Comparison of ENCODE assay signal across 21 cellular contexts in the genomic region with DNA sequence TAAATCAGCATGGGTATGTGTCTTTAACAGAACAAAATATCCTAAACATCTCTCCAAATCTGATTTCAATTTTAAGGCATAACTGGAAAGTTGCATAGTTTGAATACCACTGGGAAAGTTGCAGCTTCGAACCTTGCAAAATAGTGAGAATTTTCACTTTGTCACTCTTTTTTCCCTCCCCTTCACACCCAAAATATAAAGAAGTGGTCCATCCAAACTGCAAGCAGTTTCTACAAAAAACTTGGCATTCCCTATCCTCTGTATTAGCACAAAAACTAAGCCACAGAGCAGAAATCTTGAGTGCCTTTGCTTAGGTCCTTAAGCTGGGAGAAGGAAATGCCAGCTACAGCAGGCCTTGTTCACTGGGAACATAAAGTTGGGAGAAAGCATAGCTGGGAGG.
DNase-seq lines count a peak whose midpoint lies in the region; ATAC-seq and TF ChIP-seq lines count a peak whose summit lies in the region.
"Had no signal": no experiment of that assay in that cellular context is flagged by ENCODE, and none has a peak within 500 bp of the region (broad histone marks: within the 10 kb centered on the region; RNA-seq: fewer than 3 reads in every experiment).

No MANE protein-coding gene starts in this region.

- H3K4me3 ChIP-seq in BLaER1 (no peak overlapping the region), SK-N-MC (peak overlapping the region; percentile 35), fibroblast of the aortic adventitia (ENCODE audit: low read depth, low read length) (no peak overlapping the region), spleen (no peak overlapping the region)
- H3K4me3 ChIP-seq: lung had no signal

- H3K27me3 ChIP-seq in BLaER1, result no peaks in the 10 kb centered on the region
- peaks cover 0 to 6% (median 0%) of the 10 kb centered on the region in 7 donors for H3K27me3 ChIP-seq in spleen (replicated peaks in 1 of 7)

- WGBS in spleen, 5 donors, result 80 to 94% (median 87%) methylated on average over 1 of the region's 1 CpG

- H3K27ac ChIP-seq in BLaER1 (peak overlapping the region; percentile 66), SK-N-MC (peak overlapping the region; percentile 72), spleen (no peak overlapping the region)

- peak overlapping the region; percentile 37 for H3K27ac Mint-ChIP-seq in stimulated activated naive B cell treated with anti-CD40 and anti-IgM and Interleukin-4, amounts not matched to agents 10 μg/mL and 1 μg/mL and 100 μg/mL, for 72 hours
- H3K27ac Mint-ChIP-seq in activated CD4-positive, alpha-beta T cell treated with anti-CD3 and anti-CD28 coated beads, Interleukin-2, amount 10 ng/mL, durations not matched to agents 7 days and 5 days, result no peak overlapping the region
- H3K27ac Mint-ChIP-seq: activated T-cell treated with anti-CD3 and anti-CD28 coated beads, Interleukin-2, amount 50 U/mL, for 24 hours; dendritic cell treated with granulocyte-macrophage colony-stimulating factor and Interleukin-4, amounts not matched to agents 40 ng/mL and 50 ng/mL, for 4 days; T-cell had no signal

- intact Hi-C loops in spleen (cut with DNase I; ENCODE audit: low total_unique reads), result loop anchor here (5.0 to 10.0 kb wide), 2 partner anchors 408 to 525 kb away; no protein-coding TSS in a partner anchor

- peaks cover 98% of the 10 kb centered on the region for H3K4me1 ChIP-seq in BLaER1
- H3K4me1 ChIP-seq in spleen, result peaks cover 0 to 25% (median 11%) of the 10 kb centered on the region in 6 donors

- peak overlapping the region; percentile 71; the same call in 1 of the 2 replicates for H3K4me2 ChIP-seq in BLaER1

- CTCF ChIA-PET in activated CD4-positive, alpha-beta T cell treated with anti-CD3 and anti-CD28 coated beads, Interleukin-2, amount 10 ng/mL, durations not matched to agents 7 days and 5 days (lab: Charles Lee), result interaction anchor here (6.8 kb wide), 1 partner anchor 408 kb away, joined by 64 read pairs; no protein-coding TSS in a partner anchor

- no peaks in the 10 kb centered on the region for H3K9me3 ChIP-seq in BLaER1
- no peaks in the 10 kb centered on the region for H3K9me3 ChIP-seq in SK-N-MC (ENCODE audit: low read depth, low read length)
- H3K9me3 ChIP-seq in spleen, result no peaks in the 10 kb centered on the region

- H3K36me3 ChIP-seq in BLaER1 (peaks cover 97% of the 10 kb centered on the region), SK-N-MC (ENCODE audit: insufficient read depth, low read length) (no peaks in the 10 kb centered on the region), spleen (peaks cover 0 to 17% (median 0%) of the 10 kb centered on the region in 6 donors)

- H3K9ac ChIP-seq in BLaER1, result peak overlapping the region; percentile 40; the same call in 1 of the 2 replicates
- peak overlapping the region; percentile 19 for H3K9ac ChIP-seq in SK-N-MC (ENCODE audit: insufficient read length)

- TF ChIP-seq CTCF in fibroblast of the aortic adventitia (IDR thresholded peaks at IDR 0.05; ENCODE audit: insufficient read depth, low read length) (no peak), spleen (IDR thresholded peaks at IDR 0.05 in 8 of 11, conservative IDR thresholded peaks at IDR 0.05 in 3 of 11) (no peak)

- H3K4me1 Mint-ChIP-seq in stimulated activated naive B cell treated with anti-CD40 and anti-IgM and Interleukin-4, amounts not matched to agents 10 μg/mL and 1 μg/mL and 100 μg/mL, for 72 hours, result peaks cover 24 to 55% of the 10 kb centered on the region in 2 donors
- H3K4me1 Mint-ChIP-seq in activated CD4-positive, alpha-beta T cell treated with anti-CD3 and anti-CD28 coated beads, Interleukin-2, amount 10 ng/mL, durations not matched to agents 7 days and 5 days, result peaks cover 3% of the 10 kb centered on the region

- no peak for DNase-seq in SK-N-MC (ENCODE audit: low read depth, low spot score)
- peak; percentile 59 for DNase-seq in fibroblast of the aortic adventitia (ENCODE audit: low read depth)
- no peak for DNase-seq in stimulated activated naive B cell treated with anti-CD40 and anti-IgM and Interleukin-4, amounts not matched to agents 10 μg/mL and 1 μg/mL and 100 μg/mL, for 72 hours
- no peak for DNase-seq in activated CD4-positive, alpha-beta T cell treated with anti-CD3 and anti-CD28 coated beads, Interleukin-2, amount 10 ng/mL, durations not matched to agents 7 days and 5 days
- no peak for DNase-seq in foreskin melanocyte
- no peak for DNase-seq in spleen
- DNase-seq: activated CD8-positive, alpha-beta memory T cell treated with anti-CD3 and anti-CD28 coated beads for 24 hours; activated naive CD4-positive, alpha-beta T cell treated with Interleukin-2 at 50 U/mL for 16 hours; activated T-cell treated with anti-CD3 and anti-CD28 coated beads, Interleukin-2, amount 50 U/mL, for 24 hours; amniotic stem cell; DMS79 treated with DMSO at 0.1 percent for 48 hours; H7; NCI-H1092; NCI-H2029 treated with DMSO at 0.1 percent for 48 hours; PC-3; SHP77 treated with DMSO at 0.1 percent for 48 hours; T-cell had no signal

- TF ChIP-seq POLR2A in spleen (IDR thresholded peaks at IDR 0.05), result no peak

- POLR2A ChIA-PET in activated CD4-positive, alpha-beta T cell treated with anti-CD3 and anti-CD28 coated beads, Interleukin-2, amount 10 ng/mL, durations not matched to agents 7 days and 5 days (lab: Charles Lee), result interaction anchor here (1.0 kb wide), 1 partner anchor 525 kb away, joined by 3 read pairs; no protein-coding TSS in a partner anchor

- H3K4me3 Mint-ChIP-seq in stimulated activated naive B cell treated with anti-CD40 and anti-IgM and Interleukin-4, amounts not matched to agents 10 μg/mL and 1 μg/mL and 100 μg/mL, for 72 hours, result no peak overlapping the region
- no peak overlapping the region for H3K4me3 Mint-ChIP-seq in activated CD4-positive, alpha-beta T cell treated with anti-CD3 and anti-CD28 coated beads, Interleukin-2, amount 10 ng/mL, durations not matched to agents 7 days and 5 days
- H3K4me3 Mint-ChIP-seq: activated T-cell treated with anti-CD3 and anti-CD28 coated beads, Interleukin-2, amount 50 U/mL, for 24 hours; dendritic cell treated with granulocyte-macrophage colony-stimulating factor and Interleukin-4, amounts not matched to agents 40 ng/mL and 50 ng/mL, for 4 days; T-cell had no signal

- H4K20me1 ChIP-seq in BLaER1, result peaks cover 23% of the 10 kb centered on the region; the same call in 1 of the 2 replicates

- H3K9me3 Mint-ChIP-seq in stimulated activated naive B cell treated with anti-CD40 and anti-IgM and Interleukin-4, amounts not matched to agents 10 μg/mL and 1 μg/mL and 100 μg/mL, for 72 hours, result no peaks in the 10 kb centered on the region
- H3K9me3 Mint-ChIP-seq in activated CD4-positive, alpha-beta T cell treated with anti-CD3 and anti-CD28 coated beads, Interleukin-2, amount 10 ng/mL, durations not matched to agents 7 days and 5 days, result no peaks in the 10 kb centered on the region
- H3K9me3 Mint-ChIP-seq: activated T-cell treated with anti-CD3 and anti-CD28 coated beads, Interleukin-2, amount 50 U/mL, for 24 hours; dendritic cell treated with granulocyte-macrophage colony-stimulating factor and Interleukin-4, amounts not matched to agents 40 ng/mL and 50 ng/mL, for 4 days; T-cell had no signal

- H3K27me3 Mint-ChIP-seq in stimulated activated naive B cell treated with anti-CD40 and anti-IgM and Interleukin-4, amounts not matched to agents 10 μg/mL and 1 μg/mL and 100 μg/mL, for 72 hours, result no peaks in the 10 kb centered on the region
- no peaks in the 10 kb centered on the region for H3K27me3 Mint-ChIP-seq in activated CD4-positive, alpha-beta T cell treated with anti-CD3 and anti-CD28 coated beads, Interleukin-2, amount 10 ng/mL, durations not matched to agents 7 days and 5 days

- no peak for ATAC-seq in stimulated activated naive B cell treated with anti-CD40 and anti-IgM and Interleukin-4, amounts not matched to agents 10 μg/mL and 1 μg/mL and 100 μg/mL, for 72 hours (replicated peaks)
- ATAC-seq in GM21423 (IDR thresholded peaks at IDR 0.05; ENCODE audit: unreplicated experiment), result no peak
- ATAC-seq: PC-3, T-cell had no signal

- H3K36me3 Mint-ChIP-seq in stimulated activated naive B cell treated with anti-CD40 and anti-IgM and Interleukin-4, amounts not matched to agents 10 μg/mL and 1 μg/mL and 100 μg/mL, for 72 hours, result peaks cover 30 to 47% of the 10 kb centered on the region in 2 donors
- H3K36me3 Mint-ChIP-seq in activated CD4-positive, alpha-beta T cell treated with anti-CD3 and anti-CD28 coated beads, Interleukin-2, amount 10 ng/mL, durations not matched to agents 7 days and 5 days (ENCODE audit: low read depth), result no peaks in the 10 kb centered on the region
- H3K36me3 Mint-ChIP-seq: T-cell had no signal

Comparison
In these comparisons a context has a peak if more than half of its experiments do, and no peak if none do; other contexts are left out.
1. H3K27ac ChIP-seq: peak in BLaER1 (single experiment) and SK-N-MC (single experiment); none in spleen (0 of 8).